ENCODE assay signal across 15 cellular contexts in the genomic region with DNA sequence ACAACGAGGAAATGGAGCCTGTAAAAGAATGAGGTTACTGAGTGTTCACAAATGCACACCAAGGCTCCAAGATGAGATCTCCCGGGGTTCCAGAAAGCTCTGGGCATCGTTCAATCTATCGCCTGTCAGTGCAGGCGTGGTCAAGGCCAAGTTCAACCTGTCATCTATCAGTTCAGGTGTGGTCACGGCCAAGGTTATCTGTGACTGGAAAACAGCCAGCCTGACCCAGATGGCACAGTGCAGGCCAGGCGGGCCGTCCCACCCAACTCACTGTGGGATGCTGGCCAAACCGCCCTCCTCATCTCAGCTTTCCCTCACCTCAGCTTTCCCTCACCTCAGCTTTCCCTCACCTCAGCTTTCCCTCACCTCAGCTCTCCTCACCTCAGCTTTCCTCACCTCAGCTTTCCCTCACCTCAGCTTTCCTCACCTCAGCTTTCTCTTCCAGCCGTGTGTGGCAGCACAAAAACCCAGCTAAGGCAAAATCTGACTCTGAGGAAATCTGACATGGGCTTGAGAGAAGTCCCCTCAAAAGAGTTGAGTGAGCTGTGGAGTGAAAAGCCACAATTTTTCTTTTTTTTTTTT. TPM values are rescaled to one million over a fixed set of nuclear protein-coding genes. Genes with fewer than 3 reads are reported as not detected.
DNase-seq lines count a peak whose midpoint lies in the region; ATAC-seq, FAIRE-seq and TF ChIP-seq lines count a peak whose summit lies in the region.
"Had no signal": no experiment of that assay in that cellular context is flagged by ENCODE, and none has a peak within 500 bp of the region (broad histone marks: within the 10 kb centered on the region; RNA-seq: fewer than 3 reads in every experiment).

No MANE protein-coding gene starts in this region.

- H3K4me3 Mint-ChIP-seq in activated naive CD4-positive, alpha-beta T cell treated with anti-CD3 and anti-CD28 coated beads, Interleukin-2, amount 10 ng/mL, durations not matched to agents 7 days and 5 days: peak overlapping the region; percentile 38
- peak overlapping the region; percentile 14 to 82 (median 81) for H3K4me3 Mint-ChIP-seq in T-cell
- H3K4me3 Mint-ChIP-seq in endothelial cell (ENCODE audit: unreplicated experiment): peak overlapping the region; percentile 87

- H3K4me3 ChIP-seq in small intestine (ENCODE audit: low read depth in 1 of 2, low read length in 2 of 2): no peak overlapping the region
- H3K4me3 ChIP-seq: hepatocyte had no signal

- no peaks in the 10 kb centered on the region for H3K9me3 ChIP-seq in small intestine (ENCODE audit: control insufficient read depth, low read depth)

- H3K27ac Mint-ChIP-seq in activated naive CD4-positive, alpha-beta T cell treated with anti-CD3 and anti-CD28 coated beads, Interleukin-2, amount 10 ng/mL, durations not matched to agents 7 days and 5 days: peak overlapping the region; percentile 77
- H3K27ac Mint-ChIP-seq in T-cell (peak overlapping the region; percentile 1 to 20), endothelial cell (ENCODE audit: unreplicated experiment) (no peak overlapping the region)

- CTCF ChIA-PET in activated naive CD4-positive, alpha-beta T cell treated with anti-CD3 and anti-CD28 coated beads, Interleukin-2, amount 10 ng/mL, durations not matched to agents 7 days and 5 days (lab: Charles Lee): interaction anchor here (0.6 to 1.6 kb wide), 4 partner anchors 14 to 163 kb away, joined by 3 to 4 read pairs (median 3); no protein-coding TSS in a partner anchor
- CTCF ChIA-PET in T-cell (lab: Charles Lee): interaction anchor here in 1 of 2 donors (0.6 kb wide), 1 partner anchor 48 kb away, joined by 3 read pairs; no protein-coding TSS in a partner anchor

- H3K27me3 Mint-ChIP-seq in activated naive CD4-positive, alpha-beta T cell treated with anti-CD3 and anti-CD28 coated beads, Interleukin-2, amount 10 ng/mL, durations not matched to agents 7 days and 5 days: no peaks in the 10 kb centered on the region
- H3K27me3 Mint-ChIP-seq in T-cell: no peaks in the 10 kb centered on the region
- H3K27me3 Mint-ChIP-seq in endothelial cell (ENCODE audit: unreplicated experiment): peaks cover 10% of the 10 kb centered on the region

- TF ChIP-seq CTCF in endothelial cell (IDR thresholded peaks at IDR 0.05; ENCODE audit: unreplicated experiment): no peak

- H3K9me3 Mint-ChIP-seq in activated naive CD4-positive, alpha-beta T cell treated with anti-CD3 and anti-CD28 coated beads, Interleukin-2, amount 10 ng/mL, durations not matched to agents 7 days and 5 days: no peaks in the 10 kb centered on the region
- H3K9me3 Mint-ChIP-seq in T-cell: no peaks in the 10 kb centered on the region
- H3K9me3 Mint-ChIP-seq in endothelial cell (ENCODE audit: unreplicated experiment): no peaks in the 10 kb centered on the region

- no peak for ATAC-seq in T-cell (replicated peaks in 1 of 4)

- no peaks in the 10 kb centered on the region for H3K27me3 ChIP-seq in small intestine (ENCODE audit: control insufficient read depth in 2 of 2, insufficient read depth in 2 of 2, low read length in 2 of 2)
- H3K27me3 ChIP-seq: brain microvascular endothelial cell, hepatocyte had no signal

- H3K4me1 ChIP-seq in small intestine (ENCODE audit: control insufficient read depth in 2 of 2, insufficient read depth in 1 of 2, low read depth in 1 of 2, low read length in 1 of 2): peaks cover 2 to 14% of the 10 kb centered on the region in 2 donors

- POLR2A ChIA-PET in T-cell (lab: Charles Lee): no interaction called here

- peaks cover 3 to 4% of the 10 kb centered on the region in 2 donors for H3K36me3 ChIP-seq in small intestine (ENCODE audit: control insufficient read depth in 2 of 2, insufficient read depth in 2 of 2, low read length in 2 of 2)

- DNase-seq in activated naive CD4-positive, alpha-beta T cell treated with anti-CD3 and anti-CD28 coated beads, Interleukin-2, amount 10 ng/mL, durations not matched to agents 7 days and 5 days: peak; percentile 11
- no peak for DNase-seq in activated naive CD4-positive, alpha-beta T cell treated with Interleukin-2 at 50 U/mL for 16 hours
- DNase-seq in T-cell (no peak), endothelial cell (ENCODE audit: low spot score) (no peak), small intestine (peak; percentile 77), iPS-NIHi11 (ENCODE audit: low spot score) (no peak), HUDEP-2 (lab: John Stamatoyannopoulos, UW; ENCODE audit: unreplicated experiment in 76 of 76) (no peak), activated gamma-delta T cell (lab: John Stamatoyannopoulos, UW) (no peak)
- DNase-seq: brain microvascular endothelial cell, DMS53, NCI-H2029 treated with DMSO at 0.1 percent for 48 hours, NCI-H524, WERI-Rb-1 had no signal

- 24 to 73% (median 34%) methylated on average over 10 of the region's 10 CpGs for WGBS in small intestine, 3 donors

- peaks cover 16% of the 10 kb centered on the region for H3K36me3 Mint-ChIP-seq in activated naive CD4-positive, alpha-beta T cell treated with anti-CD3 and anti-CD28 coated beads, Interleukin-2, amount 10 ng/mL, durations not matched to agents 7 days and 5 days
- H3K36me3 Mint-ChIP-seq in T-cell (peaks cover 11% of the 10 kb centered on the region), endothelial cell (ENCODE audit: low read depth, unreplicated experiment) (peaks cover 26% of the 10 kb centered on the region)

- no peak overlapping the region for H3K27ac ChIP-seq in small intestine (ENCODE audit: low read depth in 1 of 2, low read length in 1 of 2)
- H3K27ac ChIP-seq: brain microvascular endothelial cell, hepatocyte, WERI-Rb-1 had no signal

- peaks cover 40% of the 10 kb centered on the region for H3K4me1 Mint-ChIP-seq in activated naive CD4-positive, alpha-beta T cell treated with anti-CD3 and anti-CD28 coated beads, Interleukin-2, amount 10 ng/mL, durations not matched to agents 7 days and 5 days
- peaks cover 23 to 45% (median 33%) of the 10 kb centered on the region in 3 donors for H3K4me1 Mint-ChIP-seq in T-cell
- H3K4me1 Mint-ChIP-seq in endothelial cell (ENCODE audit: unreplicated experiment): peaks cover 8% of the 10 kb centered on the region

- no peak for FAIRE-seq in small intestine (lab: Jason Lieb, UNC)

RNA-seq across cellular contexts. Expression of gene CHMP1A, which starts 2.4 kb away (rescaled TPM):
- total RNA-seq in T-cell: 10 to 100 TPM; 73.1 to 97.4 (median 90.4) TPM
- total RNA-seq in endothelial cell (ENCODE audit: unreplicated experiment): 104 TPM
- 100 to 1,000 TPM in 2 of 3 donors, 10 to 100 TPM in 1; 95.3 to 202 (median 181) TPM for polyA plus RNA-seq in small intestine

RNA-seq across cellular contexts. Expression of gene SPATA33, which starts 2.5 kb away (rescaled TPM):
- total RNA-seq in T-cell (10 to 100 TPM in 2 of 5 donors, 1 to 10 TPM in 3; 5.0 to 11.1 (median 8.1) TPM), endothelial cell (ENCODE audit: unreplicated experiment) (13.8 TPM)
- 10 to 100 TPM in 1 of 3 donors, 1 to 10 TPM in 2; 6.5 to 17.0 (median 6.8) TPM for polyA plus RNA-seq in small intestine

RNA-seq across cellular contexts. Expression of gene CDK10, which starts 31.3 kb away (rescaled TPM):
- total RNA-seq in T-cell: 100 to 1,000 TPM; 108 to 163 (median 138) TPM
- total RNA-seq in endothelial cell (ENCODE audit: unreplicated experiment): 83.2 TPM
- polyA plus RNA-seq in small intestine: 100 to 1,000 TPM; 100 to 239 (median 169) TPM

RNA-seq across cellular contexts. Expression of gene DPEP1, which starts 41.7 kb away (rescaled TPM):
- under 1 TPM in 1 of 5 donors, not detected in 4; 0.18 TPM for total RNA-seq in T-cell
- 118 TPM for total RNA-seq in endothelial cell (ENCODE audit: unreplicated experiment)
- polyA plus RNA-seq in small intestine: 100 to 1,000 TPM; 125 to 365 (median 319) TPM
- total RNA-seq: OCI-LY7 had no signal

RNA-seq across cellular contexts. Expression of gene SPATA2L, which starts 46.4 kb away (rescaled TPM):
- total RNA-seq in T-cell: 10 to 100 TPM; 14.4 to 24.9 (median 15.9) TPM
- 7.5 TPM for total RNA-seq in endothelial cell (ENCODE audit: unreplicated experiment)
- 10 to 100 TPM in 2 of 3 donors, 1 to 10 TPM in 1; 9.2 to 42.7 (median 29.7) TPM for polyA plus RNA-seq in small intestine

Comparison
In these comparisons a context has a peak if more than half of its experiments do, and no peak if none do; other contexts are left out.
1. DNase-seq: peak in activated naive CD4-positive, alpha-beta T cell treated with anti-CD3 and anti-CD28 coated beads, Interleukin-2, amount 10 ng/mL, durations not matched to agents 7 days and 5 days (single experiment) and small intestine (single experiment); none in activated naive CD4-positive, alpha-beta T cell treated with Interleukin-2 at 50 U/mL for 16 hours (single experiment), T-cell (0 of 34), endothelial cell (single experiment), iPS-NIHi11 (single experiment), HUDEP-2 (0 of 76) and activated gamma-delta T cell (single experiment).
2. Peak in every context shown above with its lines, with median percentiles within 50 percentile points of each other: H3K4me3 Mint-ChIP-seq.